ENCODE assay signal across 25 cellular contexts in the genomic region with DNA sequence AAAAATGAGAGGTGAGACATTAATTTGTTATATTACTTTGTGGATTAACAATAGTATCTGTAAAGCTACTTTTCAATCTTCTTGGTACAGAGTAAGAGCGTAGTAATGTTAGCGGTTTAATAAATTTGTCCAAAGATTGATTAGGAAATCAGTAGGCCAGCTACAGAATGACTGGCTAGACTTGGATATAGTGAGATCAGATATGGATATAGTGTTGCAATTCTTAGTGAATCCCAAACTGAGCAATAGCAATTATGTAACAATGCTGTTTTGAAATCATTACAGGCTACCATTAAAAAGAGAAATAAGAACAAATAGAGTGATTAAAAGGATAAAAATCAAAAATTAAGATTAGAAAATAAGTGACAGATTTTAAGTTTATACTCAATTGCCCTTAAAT. TPM values are rescaled to one million over a fixed set of nuclear protein-coding genes. Genes with fewer than 3 reads are reported as not detected.
A peak's percentile ranks its signal among the peaks of the same experiment; 100 is the strongest.
DNase-seq lines count a peak whose midpoint lies in the region; ATAC-seq, FAIRE-seq and TF ChIP-seq lines count a peak whose summit lies in the region.
"Had no signal": no experiment of that assay in that cellular context is flagged by ENCODE, and none has a peak within 500 bp of the region (broad histone marks: within the 10 kb centered on the region; RNA-seq: fewer than 3 reads in every experiment).

No MANE protein-coding gene starts in this region.

- no peaks in the 10 kb centered on the region for H4K20me1 ChIP-seq in K562 (replicated peaks; ENCODE audit: control insufficient read depth, insufficient read depth, low read length)

- no peak overlapping the region for H3K4me2 ChIP-seq in K562 (ENCODE audit: insufficient read depth, low read length)

- H3K4me3 ChIP-seq in K562: no peak overlapping the region
- H3K4me3 ChIP-seq in body of pancreas: no peak overlapping the region
- H3K4me3 ChIP-seq: Peyer's patch had no signal

- POLR2A ChIA-PET in K562 (lab: Yijun Ruan, JAX): no interaction called here

- TF ChIP-seq CTCF in K562 (IDR thresholded peaks at IDR 0.05 in 2 of 3, conservative IDR thresholded peaks at IDR 0.05 in 1 of 3; ENCODE audit: insufficient read depth in 2 of 3, low read depth in 1 of 3, low read length in 3 of 3) (no peak), body of pancreas (IDR thresholded peaks at IDR 0.05) (no peak)

- H3K36me3 ChIP-seq in K562 (ENCODE audit: control insufficient read depth, insufficient read depth, low read length) (no peaks in the 10 kb centered on the region), body of pancreas (replicated peaks in 1 of 2; ENCODE audit: insufficient read depth in 1 of 2, low read depth in 2 of 2) (no peaks in the 10 kb centered on the region)
- H3K36me3 ChIP-seq: Peyer's patch had no signal

- H3K9me3 ChIP-seq in K562 (replicated peaks; ENCODE audit: control insufficient read depth, insufficient read depth, low read depth, low read length) (no peaks in the 10 kb centered on the region), body of pancreas (no peaks in the 10 kb centered on the region)
- H3K9me3 ChIP-seq: Peyer's patch had no signal

- H3K9ac ChIP-seq in K562 (ENCODE audit: insufficient read depth in 1 of 2, low read depth in 2 of 2, low read length in 2 of 2): no peak overlapping the region

- no peak for TF ChIP-seq EP300 in K562 (IDR thresholded peaks at IDR 0.05; ENCODE audit: low read length)

- TF ChIP-seq POLR2A in K562 (conservative IDR thresholded peaks at IDR 0.05): no peak
- no peak for TF ChIP-seq POLR2A in body of pancreas (IDR thresholded peaks at IDR 0.05)

- CTCF ChIA-PET in K562 (lab: Yijun Ruan, JAX; ENCODE audit: low intra/inter-chr PET ratio): no interaction called here

- intact Hi-C loops in K562 (cut with micrococcal nuclease): no loop called here
- intact Hi-C loops in body of pancreas (cut with DNase I): no loop called here

- ATAC-seq in K562 (no peak), left lobe of liver (peak; percentile 83), GM21825 (IDR thresholded peaks at IDR 0.05; ENCODE audit: unreplicated experiment) (no peak), body of pancreas (no peak)
- ATAC-seq: HCT116 had no signal

- H3K4me1 ChIP-seq in K562 (replicated peaks in 1 of 2; ENCODE audit: control insufficient read depth in 2 of 2, insufficient read depth in 2 of 2, low read length in 2 of 2): no peaks in the 10 kb centered on the region
- H3K4me1 ChIP-seq in body of pancreas: no peaks in the 10 kb centered on the region
- H3K4me1 ChIP-seq: Peyer's patch had no signal

- BruUV-seq in K562 (replicated peaks; lab: Mats Ljungman, UMichigan): no TSS peak

- H3K27ac ChIP-seq in K562 (ENCODE audit: extremely low read depth, low read depth, low read length) (no peak overlapping the region), body of pancreas (no peak overlapping the region)
- H3K27ac ChIP-seq: Peyer's patch had no signal

- peak; percentile 76 for DNase-seq in NCI-H146 treated with DMSO at 0.1 percent for 48 hours (lab: John Stamatoyannopoulos, UW; ENCODE audit: unreplicated experiment)
- DNase-seq in K562 (ENCODE audit: extremely low read depth in 1 of 4, low spot score in 3 of 4): no peak
- DNase-seq in left lobe of liver (ENCODE audit: low spot score): no peak
- DNase-seq in foreskin melanocyte: no peak
- no peak for DNase-seq in DMS114 treated with DMSO at 0.1 percent for 48 hours (lab: John Stamatoyannopoulos, UW; ENCODE audit: unreplicated experiment)
- DNase-seq in body of pancreas: no peak
- DNase-seq: C1 segment of cervical spinal cord; CD4-positive, alpha-beta memory T cell; COR-L47; MV-4-11; NCI-H1105; NCI-H1436 treated with DMSO at 0.1 percent for 48 hours; NCI-H2029 treated with DMSO at 0.1 percent for 48 hours; NCI-H446 treated with DMSO at 0.1 percent for 48 hours; NCI-H526; NCI-H82; Peyer's patch; SHP77 treated with DMSO at 0.1 percent for 48 hours had no signal

- H3K27me3 ChIP-seq in K562 (ENCODE audit: control insufficient read depth in 2 of 2, insufficient read depth in 2 of 2, low read length in 2 of 2): no peaks in the 10 kb centered on the region
- H3K27me3 ChIP-seq in body of pancreas: no peaks in the 10 kb centered on the region
- H3K27me3 ChIP-seq: Peyer's patch had no signal

- no peak for FAIRE-seq in K562 (lab: Jason Lieb, UNC)
- FAIRE-seq: G401.6 had no signal

- no peaks in the 10 kb centered on the region for H3K9me1 ChIP-seq in K562 (ENCODE audit: control insufficient read depth, insufficient read depth, low read length)

- in situ Hi-C loops in K562 (cut with MboI): no loop called here

- H2AFZ ChIP-seq in K562 (ENCODE audit: low read depth, low read length): no peak overlapping the region

- no peaks in the 10 kb centered on the region for H3K79me2 ChIP-seq in K562 (ENCODE audit: control insufficient read depth, insufficient read depth, low read length)

- WGBS in K562 (ENCODE audit: insufficient coverage, low coverage, missing lambda C conversion rate): 0% methylated on average over 2 of the region's 2 CpGs
- 92 to 99% methylated on average over 2 of the region's 2 CpGs for WGBS in body of pancreas, 2 donors

- TF ChIP-seq RAD21 in K562 (CRISPR knock-in tag; conservative IDR thresholded peaks at IDR 0.05 in 1 of 2, IDR thresholded peaks at IDR 0.05 in 1 of 2): no peak

TF ChIP-seq in K562, 482 proteins besides CTCF, POLR2A, EP300 and RAD21:
- TF ChIP-seq CEBPB (tag; IDR thresholded peaks at IDR 0.05): peak; percentile 29; the same call in 1 of the 2 replicates
- no peak for TF ChIP-seq ZFP36 (IDR thresholded peaks at IDR 0.05; ENCODE audit: low read depth, low read length, partially characterized antibody)
- no peak for TF ChIP-seq KLF13 (tag; IDR thresholded peaks at IDR 0.05; ENCODE audit: borderline replicate concordance, low read depth)

RNA-seq across cellular contexts. Expression of gene UGT2A2, which starts 0.8 kb away (rescaled TPM):
- total RNA-seq in K562 (2011; cell fraction: chromatin; rRNA removed; ENCODE audit: low replicate concordance): not detected in 2 replicates
- not detected in 2 replicates for total RNA-seq in K562 (2011; cell fraction: nucleolus; rRNA removed)
- not detected in 2 replicates for total RNA-seq in K562 (2011; cell fraction: nucleoplasm; rRNA removed)
- total RNA-seq in K562 (2014; rRNA removed): 0.12 TPM in 1 of 2 replicates, not detected in the other
- not detected in 2 replicates for total RNA-seq in K562 (2014; rRNA removed; fragmentation: Illumina TruSeq; extraction: Trizol)
- not detected in 2 replicates for total RNA-seq in K562 (2015; rRNA removed; fragmentation: Illumina TruSeq; extraction: Trizol)
- not detected in 2 replicates for total RNA-seq in K562 (2021)
- not detected in 2 replicates for polyA plus RNA-seq in K562 (2011; rRNA removed)
- not detected in 2 replicates for polyA plus RNA-seq in K562 (2011; cell fraction: cytosol; rRNA removed)
- not detected in 2 replicates for polyA plus RNA-seq in K562 (2011; cell fraction: nucleus; rRNA removed)
- not detected in 2 replicates for polyA plus RNA-seq in K562 (2012)
- not detected in 2 replicates for polyA plus RNA-seq in K562 (2014; fragmentation: Illumina TruSeq; extraction: Trizol)
- not detected for polyA plus RNA-seq in K562 (2014; fragmentation: Nextera tagmentation; extraction: Ambion mirVana)
- not detected in 2 replicates for polyA plus RNA-seq in K562 (2014; rRNA removed)
- not detected in 2 replicates for polyA minus RNA-seq in K562 (2011; rRNA and poly(A)+ RNA removed)
- not detected in 2 replicates for polyA minus RNA-seq in K562 (2011; cell fraction: cytosol; rRNA and poly(A)+ RNA removed)
- polyA minus RNA-seq in K562 (2011; cell fraction: nucleus; rRNA and poly(A)+ RNA removed): not detected in 2 replicates
- total RNA-seq in left lobe of liver: not detected
- total RNA-seq in body of pancreas: not detected
- total RNA-seq: A673; CD4-positive, alpha-beta memory T cell; H4; OCI-LY7; Peyer's patch had no signal
- polyA plus RNA-seq: CD4-positive, alpha-beta memory T cell; IgD-negative memory B cell had no signal

RNA-seq across cellular contexts. Expression of gene UGT2A1, which starts 12.8 kb away (rescaled TPM):
- total RNA-seq in K562 (2011; cell fraction: chromatin; rRNA removed; ENCODE audit: low replicate concordance): not detected in 2 replicates
- not detected in 2 replicates for total RNA-seq in K562 (2011; cell fraction: nucleolus; rRNA removed)
- not detected in 2 replicates for total RNA-seq in K562 (2011; cell fraction: nucleoplasm; rRNA removed)
- total RNA-seq in K562 (2014; rRNA removed): not detected in 2 replicates
- not detected in 2 replicates for total RNA-seq in K562 (2014; rRNA removed; fragmentation: Illumina TruSeq; extraction: Trizol)
- not detected in 2 replicates for total RNA-seq in K562 (2015; rRNA removed; fragmentation: Illumina TruSeq; extraction: Trizol)
- not detected in 2 replicates for total RNA-seq in K562 (2021)
- 0.12 TPM in 1 of 2 replicates, not detected in the other for polyA plus RNA-seq in K562 (2011; rRNA removed)
- polyA plus RNA-seq in K562 (2011; cell fraction: cytosol; rRNA removed): 0.12 TPM in 1 of 2 replicates, not detected in the other
- polyA plus RNA-seq in K562 (2011; cell fraction: nucleus; rRNA removed): 0.15 TPM in 1 of 2 replicates, not detected in the other
- polyA plus RNA-seq in K562 (2012): not detected in 2 replicates
- not detected in 2 replicates for polyA plus RNA-seq in K562 (2014; fragmentation: Illumina TruSeq; extraction: Trizol)
- under 1 TPM in 1 of 2 experiments, not detected in 1; 0.03 TPM for polyA plus RNA-seq in K562 (2014; fragmentation: Nextera tagmentation; extraction: Ambion mirVana)
- polyA plus RNA-seq in K562 (2014; rRNA removed): not detected in 2 replicates
- 0.09 TPM in 1 of 2 replicates, not detected in the other for polyA minus RNA-seq in K562 (2011; rRNA and poly(A)+ RNA removed)
- not detected in 2 replicates for polyA minus RNA-seq in K562 (2011; cell fraction: cytosol; rRNA and poly(A)+ RNA removed)
- not detected in 2 replicates for polyA minus RNA-seq in K562 (2011; cell fraction: nucleus; rRNA and poly(A)+ RNA removed)
- total RNA-seq in left lobe of liver: 0.18 TPM
- total RNA-seq in body of pancreas: not detected
- total RNA-seq: A673; CD4-positive, alpha-beta memory T cell; H4; OCI-LY7; Peyer's patch had no signal
- polyA plus RNA-seq: IgD-negative memory B cell had no signal
